Comparison of ENCODE assay signal across 28 cellular contexts in the genomic region with DNA sequence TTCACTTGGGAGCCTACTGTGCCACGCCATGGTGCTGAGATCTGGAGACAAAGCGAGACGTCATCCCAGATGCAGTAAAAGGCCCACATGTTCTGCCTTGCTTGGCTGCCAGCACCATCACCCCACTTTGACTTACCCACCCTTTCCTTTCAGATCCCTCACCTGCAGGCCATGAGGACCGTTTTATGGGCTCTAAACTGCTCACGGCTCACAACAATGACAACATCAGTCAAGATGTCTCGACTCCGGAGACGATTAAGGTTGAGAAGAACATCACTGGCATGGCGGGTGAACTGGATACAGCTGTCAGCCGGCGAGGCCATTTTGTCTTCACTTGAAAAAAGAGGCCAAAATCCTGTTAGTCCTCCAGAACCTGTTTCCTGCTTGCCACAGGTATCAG. TPM values are rescaled to one million over a fixed set of nuclear protein-coding genes. Genes with fewer than 3 reads are reported as not detected.
"Had no signal": no experiment of that assay in that cellular context is flagged by ENCODE, and none has a peak within 500 bp of the region (broad histone marks: within the 10 kb centered on the region; RNA-seq: fewer than 3 reads in every experiment).

No MANE protein-coding gene starts in this region.

- DNase-seq: cerebellar nuclear complex; cortex of kidney; effector memory CD8-positive, alpha-beta T cell; erythroblast; esophagus squamous epithelium; foreskin melanocyte; kidney; natural killer cell; pancreas; sigmoid colon; stimulated activated CD4-positive, alpha-beta T cell treated with anti-CD3 and anti-CD28 coated beads, Interleukin-4, amount 100 ng/mL, for 4 hours; stimulated activated naive CD4-positive, alpha-beta T cell; stimulated activated naive CD8-positive, alpha-beta T cell treated with anti-CD3 and anti-CD28 coated beads, Interleukin-15, amount 100 ng/mL, for 72 hours; testis; tibial artery; upper lobe of left lung had no signal

- H3K9me3 ChIP-seq: esophagus squamous epithelium, pancreas, right atrium auricular region, sigmoid colon, testis, tibial artery, upper lobe of left lung had no signal

- H3K27ac ChIP-seq: esophagus squamous epithelium, pancreas, sigmoid colon, testis, tibial artery, upper lobe of left lung had no signal

- H3K27me3 Mint-ChIP-seq: effector memory CD8-positive, alpha-beta T cell; memory B cell; stimulated activated naive CD8-positive, alpha-beta T cell treated with anti-CD3 and anti-CD28 coated beads, Interleukin-15, amount 100 ng/mL, for 72 hours had no signal

- H3K27ac Mint-ChIP-seq: memory B cell; natural killer cell; stimulated activated naive CD8-positive, alpha-beta T cell treated with anti-CD3 and anti-CD28 coated beads, Interleukin-15, amount 100 ng/mL, for 72 hours had no signal

- H3K9me3 Mint-ChIP-seq: effector memory CD8-positive, alpha-beta T cell; memory B cell; natural killer cell; stimulated activated naive CD8-positive, alpha-beta T cell treated with anti-CD3 and anti-CD28 coated beads, Interleukin-15, amount 100 ng/mL, for 72 hours had no signal

- H3K27me3 ChIP-seq: esophagus squamous epithelium, pancreas, right atrium auricular region, sigmoid colon, testis, tibial artery, upper lobe of left lung had no signal

- ATAC-seq: effector memory CD8-positive, alpha-beta T cell; left lobe of liver; natural killer cell; pancreas; stimulated activated naive CD8-positive, alpha-beta T cell treated with anti-CD3 and anti-CD28 coated beads, Interleukin-15, amount 100 ng/mL, for 72 hours had no signal

- H3K36me3 Mint-ChIP-seq: natural killer cell had no signal

- H3K4me3 Mint-ChIP-seq: effector memory CD8-positive, alpha-beta T cell; memory B cell; natural killer cell; stimulated activated naive CD8-positive, alpha-beta T cell treated with anti-CD3 and anti-CD28 coated beads, Interleukin-15, amount 100 ng/mL, for 72 hours had no signal

- H3K4me3 ChIP-seq: esophagus squamous epithelium, lung, pancreas, right atrium auricular region, sigmoid colon, testis, tibial artery, upper lobe of left lung had no signal

RNA-seq across cellular contexts. Expression of a gene that starts 31.0 kb away (rescaled TPM):
- total RNA-seq: dermis microvascular lymphatic vessel endothelial cell, esophagus squamous epithelium, glomerular endothelial cell, kidney, left lobe of liver, liver, lung, mononuclear cell, natural killer cell, omental fat pad, pancreas, posterior vena cava, right atrium auricular region, sigmoid colon, skeletal muscle tissue, subcutaneous adipose tissue, upper lobe of left lung had no signal
